In the genomic region with DNA sequence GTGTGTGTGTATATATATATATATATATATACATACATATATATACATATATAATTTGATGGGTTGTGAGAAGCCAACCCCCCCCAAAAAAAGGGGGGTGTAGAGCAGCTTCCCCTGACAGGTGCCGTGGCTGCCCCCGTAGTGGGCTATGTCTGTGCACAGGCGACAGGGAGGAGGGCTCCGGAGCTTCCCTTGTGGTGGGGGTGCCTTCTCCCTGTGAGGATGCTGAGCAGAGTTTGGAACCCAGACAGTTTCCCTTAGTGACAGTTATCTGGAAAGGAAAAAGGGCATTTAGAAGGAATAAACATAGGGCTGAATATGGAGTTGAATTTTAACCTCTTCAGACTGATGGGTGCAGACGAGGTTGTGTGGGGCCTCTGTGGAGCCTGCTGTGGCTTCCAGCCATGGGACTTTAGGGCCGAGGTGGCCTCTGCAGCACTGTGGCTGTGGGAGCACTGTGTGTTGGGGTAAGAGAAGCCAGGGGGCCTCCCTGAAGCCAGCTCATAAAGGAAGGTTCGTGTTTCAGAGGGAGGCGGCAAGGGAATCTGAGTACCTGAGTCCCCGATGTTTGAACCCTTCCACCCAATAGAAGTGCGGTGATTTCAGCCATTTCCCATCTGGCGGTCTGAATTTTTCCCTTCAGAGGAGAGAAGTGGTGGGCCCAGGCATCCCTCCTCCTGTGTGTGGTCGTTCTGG, we compare ENCODE assay signal across 16 cellular contexts. TPM values are rescaled to one million over a fixed set of nuclear protein-coding genes. Genes with fewer than 3 reads are reported as not detected.
A peak's percentile ranks its signal among the peaks of the same experiment; 100 is the strongest.
DNase-seq lines count a peak whose midpoint lies in the region; ATAC-seq, FAIRE-seq and TF ChIP-seq lines count a peak whose summit lies in the region.
"Had no signal": no experiment of that assay in that cellular context is flagged by ENCODE, and none has a peak within 500 bp of the region (broad histone marks: within the 10 kb centered on the region; RNA-seq: fewer than 3 reads in every experiment).

No MANE protein-coding gene starts in this region.

- intact Hi-C loops in HepG2 (cut with micrococcal nuclease; ENCODE audit: unreplicated experiment), result no loop called here
- intact Hi-C loops in right lobe of liver (cut with DNase I), result no loop called here

- BruUV-seq in HepG2 (replicated peaks; lab: Mats Ljungman, UMichigan), result no TSS peak

- H3K36me3 ChIP-seq in HepG2 (replicated peaks in 1 of 2; ENCODE audit: control insufficient read depth in 1 of 2, insufficient read depth in 2 of 2, low read length in 2 of 2) (peaks cover 19 to 50% of the 10 kb centered on the region in 2 experiments), right lobe of liver (peaks cover 0 to 30% (median 13%) of the 10 kb centered on the region in 4 donors)

- TF ChIP-seq POLR2A in HepG2 (IDR thresholded peaks at IDR 0.05; ENCODE audit: insufficient read depth in 1 of 2, low read depth in 2 of 2, low read length in 2 of 2), result no peak
- TF ChIP-seq POLR2A in right lobe of liver (IDR thresholded peaks at IDR 0.05), result no peak

- WGBS in HepG2 (ENCODE audit: low lambda C conversion rate), result 96% methylated on average over 12 of the region's 12 CpGs
- WGBS in right lobe of liver (ENCODE audit: insufficient coverage, low coverage, low lambda C conversion rate, missing lambda C conversion rate), result 58% methylated on average over 4 of the region's 12 CpGs

- H3K79me2 ChIP-seq in HepG2 (ENCODE audit: insufficient read depth, low read length), result no peaks in the 10 kb centered on the region

- TF ChIP-seq CTCF in HepG2 (CRISPR knock-in tag; IDR thresholded peaks at IDR 0.05) (no peak), right lobe of liver (IDR thresholded peaks at IDR 0.05) (no peak), neural crest cell (conservative IDR thresholded peaks at IDR 0.05) (no peak)

- peak overlapping the region; percentile 47 for H3K27ac Mint-ChIP-seq in activated T-helper 17 cell treated with anti-CD3 and anti-CD28 coated beads, Interleukin-2, amount 50 U/mL, for 72 hours
- H3K27ac Mint-ChIP-seq in neural crest cell (ENCODE audit: unreplicated experiment), result no peak overlapping the region
- H3K27ac Mint-ChIP-seq: activated CD4-positive, alpha-beta T cell treated with anti-CD3 and anti-CD28 coated beads, Interleukin-2, amount 10 ng/mL, durations not matched to agents 24 days and 14 days; activated T-helper 2 cell treated with anti-CD3 and anti-CD28 coated beads, Interferon-gamma antibody, Interleukin-2, Interleukin-4, amounts not matched to agents 10 μg/mL and 5 μg/mL and 100 μg/mL, durations not matched to agents 14 hours and 24 hours and 36 hours had no signal

- H3K4me1 ChIP-seq in HepG2 (ENCODE audit: insufficient read depth, low read length) (peaks cover 8% of the 10 kb centered on the region), right lobe of liver (peaks cover 0 to 18% (median 4%) of the 10 kb centered on the region in 4 donors)

- peaks cover 63% of the 10 kb centered on the region for H3K36me3 Mint-ChIP-seq in activated T-helper 17 cell treated with anti-CD3 and anti-CD28 coated beads, Interleukin-2, amount 50 U/mL, for 72 hours (ENCODE audit: low read depth)
- no peaks in the 10 kb centered on the region for H3K36me3 Mint-ChIP-seq in neural crest cell (ENCODE audit: low read depth)

- H3K9me3 Mint-ChIP-seq in activated T-helper 17 cell treated with anti-CD3 and anti-CD28 coated beads, Interleukin-2, amount 50 U/mL, for 72 hours, result no peaks in the 10 kb centered on the region
- no peaks in the 10 kb centered on the region for H3K9me3 Mint-ChIP-seq in neural crest cell
- H3K9me3 Mint-ChIP-seq: activated CD4-positive, alpha-beta T cell treated with anti-CD3 and anti-CD28 coated beads, Interleukin-2, amount 10 ng/mL, durations not matched to agents 24 days and 14 days; activated T-helper 2 cell treated with anti-CD3 and anti-CD28 coated beads, Interferon-gamma antibody, Interleukin-2, Interleukin-4, amounts not matched to agents 10 μg/mL and 5 μg/mL and 100 μg/mL, durations not matched to agents 14 hours and 24 hours and 36 hours had no signal

- no peak for TF ChIP-seq RAD21 in HepG2 (CRISPR knock-in tag; IDR thresholded peaks at IDR 0.05)

- no peaks in the 10 kb centered on the region for H3K4me1 Mint-ChIP-seq in activated T-helper 17 cell treated with anti-CD3 and anti-CD28 coated beads, Interleukin-2, amount 50 U/mL, for 72 hours
- H3K4me1 Mint-ChIP-seq in neural crest cell, result peaks cover 22% of the 10 kb centered on the region
- H3K4me1 Mint-ChIP-seq: activated CD4-positive, alpha-beta T cell treated with anti-CD3 and anti-CD28 coated beads, Interleukin-2, amount 10 ng/mL, durations not matched to agents 24 days and 14 days had no signal

- POLR2A ChIA-PET in HepG2 (lab: Yijun Ruan, JAX), result no interaction called here

- H3K27me3 ChIP-seq in HepG2 (ENCODE audit: control insufficient read depth in 1 of 2, insufficient read depth in 2 of 2, low read length in 2 of 2) (no peaks in the 10 kb centered on the region), right lobe of liver (no peaks in the 10 kb centered on the region)
- H3K27me3 ChIP-seq: body of pancreas, pancreas had no signal

- DNase-seq in HepG2 (ENCODE audit: low spot score) (no peak), right lobe of liver (no peak), neural crest cell (ENCODE audit: low read depth, low spot score) (no peak), RKO (ENCODE audit: low spot score) (no peak), NCI-H82 treated with DMSO at 0.1 percent for 48 hours (lab: John Stamatoyannopoulos, UW; ENCODE audit: unreplicated experiment) (no peak), cortex of kidney (lab: John Stamatoyannopoulos, UW) (no peak)
- DNase-seq: activated CD4-positive, alpha-beta T cell treated with anti-CD3 and anti-CD28 coated beads, Interleukin-2, amount 10 ng/mL, durations not matched to agents 24 days and 14 days; PC-9; stimulated activated CD8-positive, alpha-beta memory T cell treated with anti-CD3 and anti-CD28 coated beads, Interleukin-4, amount 100 ng/mL, for 48 hours had no signal

- no peak overlapping the region for H2AFZ ChIP-seq in HepG2 (ENCODE audit: low read length)
- H2AFZ ChIP-seq: PC-9 had no signal

- CTCF ChIA-PET in HepG2 (lab: Yijun Ruan, JAX; ENCODE audit: low intra/inter-chr PET ratio, low total read pairs), result no interaction called here

- no peak overlapping the region for H3K4me2 ChIP-seq in HepG2 (ENCODE audit: low read depth, low read length)
- H3K4me2 ChIP-seq: PC-9 had no signal

- in situ Hi-C loops in HepG2 (cut with HindIII; ENCODE audit: extremely low pct_ligation_motif_present, low pct_unique_long_range_greater_than_20kb), result no loop called here

- H3K9ac ChIP-seq in HepG2 (ENCODE audit: insufficient read depth, low read depth, low read length), result no peak overlapping the region

- H3K4me3 ChIP-seq in HepG2 (replicated peaks in 1 of 3; ENCODE audit: insufficient read depth in 1 of 3, low read depth in 2 of 3, low read length in 3 of 3) (no peak overlapping the region), right lobe of liver (no peak overlapping the region)
- H3K4me3 ChIP-seq: body of pancreas, GM12878, pancreas, PC-9 had no signal

- H4K20me1 ChIP-seq in HepG2 (ENCODE audit: insufficient read depth, low read length), result no peaks in the 10 kb centered on the region

- no peak overlapping the region for H3K4me3 Mint-ChIP-seq in activated T-helper 17 cell treated with anti-CD3 and anti-CD28 coated beads, Interleukin-2, amount 50 U/mL, for 72 hours
- peak overlapping the region; percentile 15 for H3K4me3 Mint-ChIP-seq in neural crest cell
- H3K4me3 Mint-ChIP-seq: activated CD4-positive, alpha-beta T cell treated with anti-CD3 and anti-CD28 coated beads, Interleukin-2, amount 10 ng/mL, durations not matched to agents 24 days and 14 days had no signal

- ATAC-seq in HepG2 (no peak), right lobe of liver (no peak), GM19395 (IDR thresholded peaks at IDR 0.05; ENCODE audit: unreplicated experiment) (no peak)
- no peak for ATAC-seq in activated T-helper 17 cell treated with anti-CD3 and anti-CD28 coated beads, Interleukin-2, amount 50 U/mL, for 72 hours (replicated peaks)
- ATAC-seq: body of pancreas, GM12878 had no signal

- FAIRE-seq in HepG2 (lab: Jason Lieb, UNC), result no peak
- FAIRE-seq: GM12878, pancreas had no signal

- no peaks in the 10 kb centered on the region for H3K9me3 ChIP-seq in HepG2 (ENCODE audit: low read length)
- H3K9me3 ChIP-seq in right lobe of liver, result no peaks in the 10 kb centered on the region
- H3K9me3 ChIP-seq: body of pancreas, pancreas had no signal

- no peaks in the 10 kb centered on the region for H3K27me3 Mint-ChIP-seq in activated T-helper 17 cell treated with anti-CD3 and anti-CD28 coated beads, Interleukin-2, amount 50 U/mL, for 72 hours
- peaks cover 14% of the 10 kb centered on the region for H3K27me3 Mint-ChIP-seq in neural crest cell (ENCODE audit: low read depth)
- H3K27me3 Mint-ChIP-seq: activated CD4-positive, alpha-beta T cell treated with anti-CD3 and anti-CD28 coated beads, Interleukin-2, amount 10 ng/mL, durations not matched to agents 24 days and 14 days had no signal

- no peak overlapping the region for H3K27ac ChIP-seq in HepG2 (ENCODE audit: extremely low read length, insufficient read depth, low read length)
- no peak overlapping the region for H3K27ac ChIP-seq in right lobe of liver
- H3K27ac ChIP-seq: body of pancreas, HL-60, pancreas, PC-9 had no signal

- no peak for TF ChIP-seq EP300 in HepG2 (IDR thresholded peaks at IDR 0.05; ENCODE audit: low read depth in 2 of 2, low read length in 2 of 2)
- no peak for TF ChIP-seq EP300 in HepG2 (CRISPR knock-in tag; IDR thresholded peaks at IDR 0.05; ENCODE audit: borderline replicate concordance)

RNA-seq across cellular contexts. Expression of a gene that starts 19.8 kb away (rescaled TPM):
- 22.7 and 25.8 TPM in 2 replicates for total RNA-seq in HepG2 (2016; rRNA removed; fragmentation: Illumina TruSeq; extraction: Trizol)
- 7.5 and 8.6 TPM in 2 replicates for total RNA-seq in HepG2 (2016; cell fraction: cytosol; rRNA removed; fragmentation: Illumina TruSeq; extraction: Trizol; ENCODE audit: low read depth)
- total RNA-seq in HepG2 (2016; cell fraction: insoluble cytoplasmic fraction; rRNA removed; fragmentation: Illumina TruSeq; extraction: Trizol), result 22.7 and 28.8 TPM in 2 replicates
- total RNA-seq in HepG2 (2016; cell fraction: membrane; rRNA removed; fragmentation: Illumina TruSeq; extraction: Trizol), result 19.2 and 25.6 TPM in 2 replicates
- 16.7 and 17.3 TPM in 2 replicates for total RNA-seq in HepG2 (2016; cell fraction: nucleus; rRNA removed; fragmentation: Illumina TruSeq; extraction: Trizol)
- polyA plus RNA-seq in HepG2 (2011; rRNA removed), result 5.4 and 5.8 TPM in 2 replicates
- 4.3 and 7.4 TPM in 2 replicates for polyA plus RNA-seq in HepG2 (2011; cell fraction: cytosol; rRNA removed)
- polyA plus RNA-seq in HepG2 (2011; cell fraction: nucleus; rRNA removed), result 12.7 and 15.0 TPM in 2 replicates
- 6.2 and 8.5 TPM in 2 replicates for polyA plus RNA-seq in HepG2 (2012)
- 5.5 and 6.6 TPM in 2 replicates for polyA plus RNA-seq in HepG2 (2016; cell fraction: cytosol; fragmentation: Illumina TruSeq; extraction: Trizol; ENCODE audit: low read depth)
- polyA plus RNA-seq in HepG2 (2016; cell fraction: insoluble cytoplasmic fraction; fragmentation: Illumina TruSeq; extraction: Trizol; ENCODE audit: low read depth), result 14.6 and 16.7 TPM in 2 replicates
- 13.9 and 14.8 TPM in 2 replicates for polyA plus RNA-seq in HepG2 (2016; cell fraction: membrane; fragmentation: Illumina TruSeq; extraction: Trizol; ENCODE audit: low read depth)
- 39.8 and 43.1 TPM in 2 replicates for polyA plus RNA-seq in HepG2 (2016; cell fraction: nucleus; fragmentation: Illumina TruSeq; extraction: Trizol; ENCODE audit: insufficient read depth, low read depth)
- polyA minus RNA-seq in HepG2 (2011; rRNA and poly(A)+ RNA removed; ENCODE audit: low replicate concordance), result 11.1 and 22.9 TPM in 2 replicates
- polyA minus RNA-seq in HepG2 (2011; cell fraction: cytosol; rRNA and poly(A)+ RNA removed), result 4.7 and 5.6 TPM in 2 replicates
- polyA minus RNA-seq in HepG2 (2011; cell fraction: nucleus; rRNA and poly(A)+ RNA removed), result 5.5 and 7.3 TPM in 2 replicates
- 1 to 10 TPM in 5 of 6 experiments, under 1 TPM in 1; 0.88 to 6.3 (median 1.8) TPM for total RNA-seq in right lobe of liver
- total RNA-seq in activated T-helper 17 cell treated with anti-CD3 and anti-CD28 coated beads, Interleukin-2, amount 50 U/mL, for 72 hours, result 10 to 100 TPM; 36.4 to 62.4 TPM
- 50.8 and 53.6 TPM in 2 replicates for total RNA-seq in neural crest cell

RNA-seq across cellular contexts. Expression of a gene that starts 20.1 kb away (rescaled TPM):
- total RNA-seq in HepG2 (2016; rRNA removed; fragmentation: Illumina TruSeq; extraction: Trizol) (34.3 and 35.1 TPM in 2 replicates), right lobe of liver (10 to 100 TPM; 20.9 to 35.2 (median 27.6) TPM), neural crest cell (42.0 and 44.0 TPM in 2 replicates)
- total RNA-seq in HepG2 (2016; cell fraction: cytosol; rRNA removed; fragmentation: Illumina TruSeq; extraction: Trizol; ENCODE audit: low read depth), result 12.0 and 12.6 TPM in 2 replicates
- 36.2 and 37.2 TPM in 2 replicates for total RNA-seq in HepG2 (2016; cell fraction: insoluble cytoplasmic fraction; rRNA removed; fragmentation: Illumina TruSeq; extraction: Trizol)
- total RNA-seq in HepG2 (2016; cell fraction: membrane; rRNA removed; fragmentation: Illumina TruSeq; extraction: Trizol), result 23.9 and 24.1 TPM in 2 replicates
- 25.9 TPM in 2 replicates for total RNA-seq in HepG2 (2016; cell fraction: nucleus; rRNA removed; fragmentation: Illumina TruSeq; extraction: Trizol)
- polyA plus RNA-seq in HepG2 (2011; rRNA removed), result 34.4 and 36.2 TPM in 2 replicates
- 33.8 and 35.9 TPM in 2 replicates for polyA plus RNA-seq in HepG2 (2011; cell fraction: cytosol; rRNA removed)
- 57.7 and 67.1 TPM in 2 replicates for polyA plus RNA-seq in HepG2 (2011; cell fraction: nucleus; rRNA removed)
- polyA plus RNA-seq in HepG2 (2012), result 18.5 and 20.2 TPM in 2 replicates
- polyA plus RNA-seq in HepG2 (2016; cell fraction: cytosol; fragmentation: Illumina TruSeq; extraction: Trizol; ENCODE audit: low read depth), result 9.6 and 11.9 TPM in 2 replicates
- 38.6 and 42.4 TPM in 2 replicates for polyA plus RNA-seq in HepG2 (2016; cell fraction: insoluble cytoplasmic fraction; fragmentation: Illumina TruSeq; extraction: Trizol; ENCODE audit: low read depth)
- polyA plus RNA-seq in HepG2 (2016; cell fraction: membrane; fragmentation: Illumina TruSeq; extraction: Trizol; ENCODE audit: low read depth), result 20.7 and 23.8 TPM in 2 replicates
- polyA plus RNA-seq in HepG2 (2016; cell fraction: nucleus; fragmentation: Illumina TruSeq; extraction: Trizol; ENCODE audit: insufficient read depth, low read depth), result 55.9 and 58.6 TPM in 2 replicates
- polyA minus RNA-seq in HepG2 (2011; rRNA and poly(A)+ RNA removed; ENCODE audit: low replicate concordance), result 32.6 and 37.6 TPM in 2 replicates
- 12.3 and 14.1 TPM in 2 replicates for polyA minus RNA-seq in HepG2 (2011; cell fraction: cytosol; rRNA and poly(A)+ RNA removed)
- 23.7 and 24.3 TPM in 2 replicates for polyA minus RNA-seq in HepG2 (2011; cell fraction: nucleus; rRNA and poly(A)+ RNA removed)
- total RNA-seq in activated T-helper 17 cell treated with anti-CD3 and anti-CD28 coated beads, Interleukin-2, amount 50 U/mL, for 72 hours, result 10 to 100 TPM; 18.2 to 20.6 TPM
